Comparison of ENCODE assay signal across 38 cellular contexts in genomic region chr2:169887120-169887519, GRCh38.
"Had no signal": no experiment of that assay in that cellular context is flagged by ENCODE, and none has a peak within 500 bp of the region (broad histone marks: within the 10 kb centered on the region; RNA-seq: fewer than 3 reads in every experiment).

No MANE protein-coding gene starts in this region.

- H3K4me3 ChIP-seq: adrenal gland, body of pancreas, breast epithelium, colonic mucosa had no signal

- H3K27ac ChIP-seq: adrenal gland, body of pancreas, brain microvascular endothelial cell, breast epithelium, colonic mucosa, VCaP had no signal

- H3K36me3 Mint-ChIP-seq: activated CD8-positive, alpha-beta memory T cell treated with anti-CD3 and anti-CD28 coated beads, Interleukin-2, amount 10 ng/mL, durations not matched to agents 7 days and 5 days; activated naive CD4-positive, alpha-beta T cell treated with anti-CD3 and anti-CD28 coated beads, Interleukin-2, amount 50 U/mL, for 72 hours had no signal

- H3K36me3 ChIP-seq: adrenal gland, brain microvascular endothelial cell, breast epithelium, colonic mucosa had no signal

- FAIRE-seq: astrocyte had no signal

- H3K9me3 Mint-ChIP-seq: activated CD4-positive, alpha-beta memory T cell treated with anti-CD3 and anti-CD28 coated beads, Interleukin-2, amount 10 ng/mL, durations not matched to agents 7 days and 5 days; activated CD4-positive, alpha-beta T cell treated with anti-CD3 and anti-CD28 coated beads, Interleukin-2, amount 10 ng/mL, durations not matched to agents 7 days and 5 days; activated naive CD4-positive, alpha-beta T cell treated with anti-CD3 and anti-CD28 coated beads for 36 hours; activated naive CD4-positive, alpha-beta T cell treated with anti-CD3 and anti-CD28 coated beads, Interleukin-2, amount 50 U/mL, for 72 hours; activated naive CD8-positive, alpha-beta T cell treated with anti-CD3 and anti-CD28 coated beads for 36 hours; activated T-cell treated with anti-CD3 and anti-CD28 coated beads, Interleukin-2, amount 50 U/mL, for 24 hours; activated T-helper 2 cell treated with anti-CD3 and anti-CD28 coated beads, Interferon-gamma antibody, Interleukin-2, Interleukin-4, amounts not matched to agents 10 μg/mL and 5 μg/mL and 100 μg/mL, durations not matched to agents 14 hours and 24 hours and 36 hours; central memory CD8-positive, alpha-beta T cell; T-helper 1 cell treated with Interleukin-12 subunit alpha and Interleukin-12 subunit beta and Interleukin-4 antibody, amounts not matched to agents 30 μg/mL and 1 μg/mL, for 36 hours; T-helper 2 cell treated with Interferon-gamma antibody and Interleukin-4, amounts not matched to agents 5 μg/mL and 100 μg/mL, for 36 hours had no signal

- DNase-seq: activated CD4-positive, alpha-beta memory T cell treated with anti-CD3 and anti-CD28 coated beads, Interleukin-2, amount 10 ng/mL, durations not matched to agents 7 days and 5 days; activated CD4-positive, alpha-beta T cell treated with anti-CD3 and anti-CD28 coated beads for 1 hour; activated CD4-positive, alpha-beta T cell treated with anti-CD3 and anti-CD28 coated beads for 36 hours; activated CD4-positive, alpha-beta T cell treated with anti-CD3 and anti-CD28 coated beads for 48 hours; activated CD4-positive, alpha-beta T cell treated with anti-CD3 and anti-CD28 coated beads, Interleukin-2, amount 10 ng/mL, durations not matched to agents 7 days and 5 days; activated CD4-positive, alpha-beta T cell treated with anti-CD3 and anti-CD28 coated beads, Interleukin-2, amount 50 U/mL, for 48 hours; activated CD4-positive, CD25-positive, alpha-beta regulatory T cell; activated CD8-positive, alpha-beta memory T cell treated with anti-CD3 and anti-CD28 coated beads for 24 hours; activated CD8-positive, alpha-beta memory T cell treated with anti-CD3 and anti-CD28 coated beads, Interleukin-2, amount 10 ng/mL, durations not matched to agents 7 days and 5 days; activated CD8-positive, alpha-beta memory T cell treated with anti-CD3 and anti-CD28 coated beads, Interleukin-2, amount 50 U/mL, for 48 hours; activated CD8-positive, alpha-beta T cell treated with anti-CD3 and anti-CD28 coated beads, Interleukin-2, amount 10 ng/mL, durations not matched to agents 7 days and 5 days; activated effector memory CD4-positive, alpha-beta T cell treated with Interleukin-2 at 50 U/mL for 16 hours; activated gamma-delta T cell treated with Interleukin-2 at 50 U/mL for 16 hours; activated naive CD4-positive, alpha-beta T cell; activated naive CD4-positive, alpha-beta T cell treated with anti-CD3 and anti-CD28 coated beads for 36 hours; activated naive CD4-positive, alpha-beta T cell treated with anti-CD3 and anti-CD28 coated beads, Interleukin-2, amount 50 U/mL, for 16 hours; activated naive CD8-positive, alpha-beta T cell treated with anti-CD3 and anti-CD28 coated beads for 36 hours; activated T-cell treated with anti-CD3 and anti-CD28 coated beads, Interleukin-2, amount 50 U/mL, for 24 hours; activated T-cell treated with anti-CD3 and anti-CD28 coated beads, Interleukin-2, amount 50 U/mL, for 48 hours; adrenal gland; amniotic stem cell; aorta; body of pancreas; brain microvascular endothelial cell; caudate nucleus; cerebellar nuclear complex; colonic mucosa; T-helper 2 cell; T-helper 9 cell had no signal

- H3K4me3 Mint-ChIP-seq: activated CD4-positive, alpha-beta memory T cell treated with anti-CD3 and anti-CD28 coated beads, Interleukin-2, amount 10 ng/mL, durations not matched to agents 7 days and 5 days; activated CD4-positive, alpha-beta T cell treated with anti-CD3 and anti-CD28 coated beads for 36 hours; activated CD4-positive, alpha-beta T cell treated with anti-CD3 and anti-CD28 coated beads, Interleukin-2, amount 10 ng/mL, durations not matched to agents 7 days and 5 days; activated CD8-positive, alpha-beta memory T cell treated with anti-CD3 and anti-CD28 coated beads, Interleukin-2, amount 10 ng/mL, durations not matched to agents 7 days and 5 days; activated CD8-positive, alpha-beta T cell treated with anti-CD3 and anti-CD28 coated beads, Interleukin-2, amount 10 ng/mL, durations not matched to agents 7 days and 5 days; activated naive CD4-positive, alpha-beta T cell treated with anti-CD3 and anti-CD28 coated beads for 36 hours; activated naive CD8-positive, alpha-beta T cell treated with anti-CD3 and anti-CD28 coated beads for 36 hours; activated T-cell treated with anti-CD3 and anti-CD28 coated beads, Interleukin-2, amount 50 U/mL, for 24 hours; central memory CD8-positive, alpha-beta T cell; T-helper 1 cell treated with Interleukin-12 subunit alpha and Interleukin-12 subunit beta and Interleukin-4 antibody, amounts not matched to agents 30 μg/mL and 1 μg/mL, for 36 hours; T-helper 2 cell treated with Interferon-gamma antibody and Interleukin-4, amounts not matched to agents 5 μg/mL and 100 μg/mL, for 36 hours had no signal

- ATAC-seq: activated CD4-positive, alpha-beta T cell treated with anti-CD3 and anti-CD28 coated beads for 36 hours; activated CD4-positive, CD25-positive, alpha-beta regulatory T cell treated with anti-CD3 and anti-CD28 coated beads, Interleukin-2, amount 50 U/mL, for 24 hours; activated CD8-positive, alpha-beta memory T cell treated with anti-CD3 and anti-CD28 coated beads, Interleukin-2, amount 10 ng/mL, durations not matched to agents 7 days and 5 days; activated CD8-positive, alpha-beta T cell treated with anti-CD3 and anti-CD28 coated beads, Interleukin-2, amount 10 ng/mL, durations not matched to agents 7 days and 5 days; activated naive CD4-positive, alpha-beta T cell treated with anti-CD3 and anti-CD28 coated beads, Interleukin-2, amount 50 U/mL, for 72 hours; body of pancreas had no signal

- H3K4me1 ChIP-seq: breast epithelium, colonic mucosa had no signal

- H3K27ac Mint-ChIP-seq: activated CD4-positive, alpha-beta memory T cell treated with anti-CD3 and anti-CD28 coated beads, Interleukin-2, amount 10 ng/mL, durations not matched to agents 7 days and 5 days; activated CD4-positive, alpha-beta T cell treated with anti-CD3 and anti-CD28 coated beads for 36 hours; activated CD4-positive, alpha-beta T cell treated with anti-CD3 and anti-CD28 coated beads, Interleukin-2, amount 10 ng/mL, durations not matched to agents 7 days and 5 days; activated CD8-positive, alpha-beta memory T cell treated with anti-CD3 and anti-CD28 coated beads, Interleukin-2, amount 10 ng/mL, durations not matched to agents 7 days and 5 days; activated CD8-positive, alpha-beta T cell treated with anti-CD3 and anti-CD28 coated beads, Interleukin-2, amount 10 ng/mL, durations not matched to agents 7 days and 5 days; activated naive CD4-positive, alpha-beta T cell treated with anti-CD3 and anti-CD28 coated beads for 36 hours; activated naive CD4-positive, alpha-beta T cell treated with anti-CD3 and anti-CD28 coated beads, Interleukin-2, amount 50 U/mL, for 72 hours; activated naive CD8-positive, alpha-beta T cell treated with anti-CD3 and anti-CD28 coated beads for 36 hours; activated T-cell treated with anti-CD3 and anti-CD28 coated beads, Interleukin-2, amount 50 U/mL, for 24 hours; activated T-helper 2 cell treated with anti-CD3 and anti-CD28 coated beads, Interferon-gamma antibody, Interleukin-2, Interleukin-4, amounts not matched to agents 10 μg/mL and 5 μg/mL and 100 μg/mL, durations not matched to agents 14 hours and 24 hours and 36 hours; T-helper 1 cell treated with Interleukin-12 subunit alpha and Interleukin-12 subunit beta and Interleukin-4 antibody, amounts not matched to agents 30 μg/mL and 1 μg/mL, for 36 hours; T-helper 2 cell treated with Interferon-gamma antibody and Interleukin-4, amounts not matched to agents 5 μg/mL and 100 μg/mL, for 36 hours had no signal

- H3K27me3 ChIP-seq: adrenal gland, body of pancreas, brain microvascular endothelial cell, breast epithelium, colonic mucosa had no signal

- H3K4me1 Mint-ChIP-seq: activated CD4-positive, alpha-beta memory T cell treated with anti-CD3 and anti-CD28 coated beads, Interleukin-2, amount 10 ng/mL, durations not matched to agents 7 days and 5 days; activated CD4-positive, alpha-beta T cell treated with anti-CD3 and anti-CD28 coated beads for 36 hours; activated CD4-positive, alpha-beta T cell treated with anti-CD3 and anti-CD28 coated beads, Interleukin-2, amount 10 ng/mL, durations not matched to agents 7 days and 5 days; activated CD8-positive, alpha-beta memory T cell treated with anti-CD3 and anti-CD28 coated beads, Interleukin-2, amount 10 ng/mL, durations not matched to agents 7 days and 5 days; activated naive CD8-positive, alpha-beta T cell treated with anti-CD3 and anti-CD28 coated beads for 36 hours had no signal

- H3K9me3 ChIP-seq: adrenal gland, body of pancreas, breast epithelium, colonic mucosa had no signal

- H3K27me3 Mint-ChIP-seq: activated CD4-positive, alpha-beta memory T cell treated with anti-CD3 and anti-CD28 coated beads, Interleukin-2, amount 10 ng/mL, durations not matched to agents 7 days and 5 days; activated CD4-positive, alpha-beta T cell treated with anti-CD3 and anti-CD28 coated beads for 36 hours; activated CD4-positive, alpha-beta T cell treated with anti-CD3 and anti-CD28 coated beads, Interleukin-2, amount 10 ng/mL, durations not matched to agents 7 days and 5 days; activated CD8-positive, alpha-beta memory T cell treated with anti-CD3 and anti-CD28 coated beads, Interleukin-2, amount 10 ng/mL, durations not matched to agents 7 days and 5 days; activated naive CD8-positive, alpha-beta T cell treated with anti-CD3 and anti-CD28 coated beads for 36 hours; activated T-cell treated with anti-CD3 and anti-CD28 coated beads, Interleukin-2, amount 50 U/mL, for 24 hours; central memory CD8-positive, alpha-beta T cell had no signal
